ENCODE assay signal across 16 cellular contexts in genomic region chr1:156152628-156153027, GRCh38. TPM values are rescaled to one million over a fixed set of nuclear protein-coding genes. Genes with fewer than 3 reads are reported as not detected.
A peak's percentile ranks its signal among the peaks of the same experiment; 100 is the strongest.
DNase-seq lines count a peak whose midpoint lies in the region; ATAC-seq and TF ChIP-seq lines count a peak whose summit lies in the region.
"Had no signal": no experiment of that assay in that cellular context is flagged by ENCODE, and none has a peak within 500 bp of the region (broad histone marks: within the 10 kb centered on the region; RNA-seq: fewer than 3 reads in every experiment).

No MANE protein-coding gene starts in this region.

- no peaks in the 10 kb centered on the region for H3K4me1 Mint-ChIP-seq in osteocyte (ENCODE audit: unreplicated experiment)

- H3K27ac ChIP-seq in VCaP, result peak overlapping the region; percentile 86
- no peak overlapping the region for H3K27ac ChIP-seq in suprapubic skin
- H3K27ac ChIP-seq: uterus had no signal

- no peaks in the 10 kb centered on the region for H3K27me3 ChIP-seq in suprapubic skin

- H3K4me3 ChIP-seq in suprapubic skin, result no peak overlapping the region
- H3K4me3 ChIP-seq: mucosa of descending colon, uterus had no signal

- 18% methylated on average over 1 of the region's 5 CpGs for WGBS in suprapubic skin

- H3K9me3 Mint-ChIP-seq in osteocyte (ENCODE audit: unreplicated experiment), result no peaks in the 10 kb centered on the region

- no peaks in the 10 kb centered on the region for H3K36me3 Mint-ChIP-seq in osteocyte (ENCODE audit: unreplicated experiment)

- no peaks in the 10 kb centered on the region for H3K9me3 ChIP-seq in suprapubic skin
- H3K9me3 ChIP-seq: mucosa of descending colon, uterus had no signal

- TF ChIP-seq POLR2A in suprapubic skin (IDR thresholded peaks at IDR 0.05), result no peak

- in situ Hi-C loops in ACHN (cut with HindIII; ENCODE audit: low pct_ligation_motif_present, low pct_unique_long_range_greater_than_20kb, low sequenced_read_pairs), result no loop called here

- peaks cover 26% of the 10 kb centered on the region for H3K27me3 Mint-ChIP-seq in osteocyte (ENCODE audit: unreplicated experiment)

- DNase-seq in ACHN (peak; percentile 97), ELR (ENCODE audit: low read depth) (peak; percentile 52), kidney tubule cell (ENCODE audit: low spot score) (peak; percentile 96), suprapubic skin (ENCODE audit: low spot score in 2 of 2) (no peak), osteocyte (ENCODE audit: extremely low spot score, unreplicated experiment) (no peak)
- DNase-seq: activated T-cell treated with anti-CD3 and anti-CD28 coated beads, Interleukin-2, amount 50 U/mL, for 48 hours; effector CD8-positive, alpha-beta T cell; foreskin melanocyte; NCI-H2171 treated with DMSO at 0.1 percent for 48 hours; OCI-M1; uterus had no signal

- no peak for TF ChIP-seq EP300 in suprapubic skin (IDR thresholded peaks at IDR 0.05)

- peaks cover 43% of the 10 kb centered on the region for H3K4me1 ChIP-seq in suprapubic skin
- H3K4me1 ChIP-seq: uterus had no signal

- ATAC-seq in HG03135 (IDR thresholded peaks at IDR 0.05; ENCODE audit: unreplicated experiment) (no peak), HG03439 (IDR thresholded peaks at IDR 0.05; ENCODE audit: unreplicated experiment) (no peak)
- ATAC-seq: activated CD4-positive, CD25-positive, alpha-beta regulatory T cell treated with anti-CD3 and anti-CD28 coated beads, Interleukin-2, amount 50 U/mL, for 24 hours had no signal

- no peak overlapping the region for H3K4me3 Mint-ChIP-seq in osteocyte (ENCODE audit: unreplicated experiment)

- TF ChIP-seq CTCF in VCaP (conservative IDR thresholded peaks at IDR 0.05), result no peak
- TF ChIP-seq CTCF in suprapubic skin (IDR thresholded peaks at IDR 0.05), result no peak
- no peak for TF ChIP-seq CTCF in osteocyte (IDR thresholded peaks at IDR 0.05)

- H3K27ac Mint-ChIP-seq in osteocyte (ENCODE audit: unreplicated experiment), result no peak overlapping the region

- H3K36me3 ChIP-seq in suprapubic skin, result peaks cover 4% of the 10 kb centered on the region
- H3K36me3 ChIP-seq: uterus had no signal

RNA-seq across cellular contexts. Expression of gene SEMA4A, which starts 0.8 kb away (rescaled TPM):
- total RNA-seq in suprapubic skin (10 to 100 TPM; 43.8 to 61.2 (median 50.2) TPM), osteocyte (1.6 and 1.8 TPM in 2 replicates)

RNA-seq across cellular contexts. Expression of gene LMNA, which starts 38.1 kb away (rescaled TPM):
- total RNA-seq in suprapubic skin (100 to 1,000 TPM; 574 to 977 (median 714) TPM), osteocyte (733 and 792 TPM in 2 replicates)

RNA-seq across cellular contexts. Expression of gene SLC25A44, which starts 41.3 kb away (rescaled TPM):
- total RNA-seq in suprapubic skin (10 to 100 TPM; 15.1 to 20.4 (median 17.2) TPM), osteocyte (20.2 and 23.4 TPM in 2 replicates)

Comparison
In these comparisons a context has a peak if more than half of its experiments do, and no peak if none do; other contexts are left out.
1. DNase-seq: peak in ACHN (single experiment), ELR (single experiment) and kidney tubule cell (single experiment); none in suprapubic skin (0 of 2) and osteocyte (single experiment).
2. RNA of gene SEMA4A, which starts 0.8 kb away (total RNA-seq): 43.8 to 61.2 TPM in suprapubic skin; 1.6 to 1.8 TPM in osteocyte; every median in the first group is over 10 times any median in the second.